In the genomic region with DNA sequence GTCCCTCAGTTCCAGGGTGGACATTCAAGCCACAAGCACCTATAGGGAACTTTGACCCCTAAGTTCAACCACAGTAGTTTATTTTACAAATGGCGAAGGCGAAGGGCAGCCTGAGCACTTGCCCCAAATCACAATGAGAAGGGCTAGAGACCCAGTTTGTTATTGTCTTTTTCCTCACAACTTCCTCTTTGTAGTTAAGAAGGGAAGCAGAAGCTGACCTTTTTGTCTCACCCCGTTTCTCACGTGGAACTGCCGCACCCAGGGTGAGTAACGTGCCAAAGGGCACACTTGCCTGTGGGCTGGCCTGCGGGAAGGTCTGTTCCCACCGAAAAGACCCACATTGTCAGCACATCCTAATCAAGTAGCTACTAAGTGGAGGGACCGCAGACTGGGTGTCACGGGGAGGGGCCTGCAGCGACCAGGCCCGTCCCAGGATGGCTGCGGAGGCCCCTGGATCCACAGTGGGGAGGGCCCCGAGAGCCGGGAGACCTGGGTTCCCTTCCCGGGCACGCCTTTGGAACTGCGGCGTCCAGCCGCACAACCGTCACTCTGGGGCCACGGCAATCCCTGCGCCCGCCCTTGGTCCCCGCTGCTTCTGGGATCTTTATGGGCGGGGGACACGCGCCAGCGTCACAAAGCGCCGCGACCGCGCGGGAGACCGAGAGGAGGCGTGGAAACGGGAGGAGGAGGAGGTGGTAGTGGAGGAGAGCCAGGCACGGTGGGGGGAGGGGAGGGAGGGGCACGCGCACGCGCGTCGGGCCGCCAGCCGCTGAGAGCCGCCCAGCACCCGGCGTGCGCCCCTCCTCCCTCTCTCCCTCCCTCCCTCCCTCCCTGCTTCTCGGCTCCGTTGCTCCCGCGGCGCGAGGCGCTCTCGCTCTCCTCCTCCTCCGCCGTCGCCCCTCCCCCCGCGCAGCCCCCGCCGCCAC, we compare ENCODE assay signal across 8 cellular contexts. TPM values are rescaled to one million over a fixed set of nuclear protein-coding genes. Genes with fewer than 3 reads are reported as not detected.
A peak's percentile ranks its signal among the peaks of the same experiment; 100 is the strongest.
DNase-seq lines count a peak whose midpoint lies in the region; TF ChIP-seq lines count a peak whose summit lies in the region.

A gene with protein sequence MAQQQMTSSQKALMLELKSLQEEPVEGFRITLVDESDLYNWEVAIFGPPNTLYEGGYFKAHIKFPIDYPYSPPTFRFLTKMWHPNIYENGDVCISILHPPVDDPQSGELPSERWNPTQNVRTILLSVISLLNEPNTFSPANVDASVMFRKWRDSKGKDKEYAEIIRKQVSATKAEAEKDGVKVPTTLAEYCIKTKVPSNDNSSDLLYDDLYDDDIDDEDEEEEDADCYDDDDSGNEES (plus strand): TSS at position 834 of the 926 bp plus-strand sequence. CDS start 598 bp downstream, outside the sequence.

- CTCF ChIA-PET in CD8-positive, alpha-beta memory T cell (lab: Charles Lee), result no interaction called here

- H3K9me3 ChIP-seq in CD8-positive, alpha-beta memory T cell (ENCODE audit: low read length), result no peaks in the 10 kb centered on the region

- peak within 1 kb of the TSS; percentile 71 for H3K4me3 ChIP-seq in CD8-positive, alpha-beta memory T cell (ENCODE audit: low read length)

- POLR2A ChIA-PET in CD8-positive, alpha-beta memory T cell (lab: Charles Lee), result interaction anchor here (1.4 kb wide), 1 partner anchor 34 kb away, joined by 4 read pairs; no protein-coding TSS in a partner anchor

- H3K4me1 ChIP-seq in CD8-positive, alpha-beta memory T cell (ENCODE audit: insufficient read depth, low read length), result peaks cover 33% of the 10 kb centered on the region

- H3K4me3 Mint-ChIP-seq in CD8-positive, alpha-beta memory T cell, result peak within 1 kb of the TSS; percentile 91 to 100 (median 96)

- H3K27ac ChIP-seq in CD8-positive, alpha-beta memory T cell (ENCODE audit: low read depth, low read length), result peak within 1 kb of the TSS; percentile 90

- H3K27me3 ChIP-seq in CD8-positive, alpha-beta memory T cell (ENCODE audit: insufficient read depth, low read length, poor library complexity, severe bottlenecking), result no peaks in the 10 kb centered on the region

- H3K36me3 Mint-ChIP-seq in CD8-positive, alpha-beta memory T cell, result peaks cover 0 to 6% (median 0%) of the 10 kb centered on the region in 3 donors

- DNase-seq in CD8-positive, alpha-beta memory T cell, result peak; percentile 89 to 96 (median 93)
- peak; percentile 99 for DNase-seq in GM20000 (ENCODE audit: low spot score)
- DNase-seq in HT-29 (ENCODE audit: low spot score), result peak; percentile 93
- DNase-seq in NK-92 treated with Interleukin-12 subunit alpha and Interleukin-12 subunit beta, amount 100 ng/mL, for 24 hours (lab: John Stamatoyannopoulos, UW), result peak; percentile 94
- peak; percentile 95 for DNase-seq in activated CD8-positive, alpha-beta memory T cell treated with anti-CD3 and anti-CD28 coated beads for 24 hours
- peak; percentile 89 for DNase-seq in effector CD4-positive, alpha-beta T cell
- peak; percentile 95 to 96 for DNase-seq in lung microvascular endothelial cell (ENCODE audit: low read depth in 2 of 2)
- peak; percentile 82 to 97 (median 85) for DNase-seq in stimulated activated CD4-positive, alpha-beta T cell treated with anti-CD3 and anti-CD28 coated beads, TNF-alpha, amount 100 ng/mL, for 48 hours (ENCODE audit: low read depth in 3 of 3)

- H3K9me3 Mint-ChIP-seq in CD8-positive, alpha-beta memory T cell, result no peaks in the 10 kb centered on the region

- H3K4me1 Mint-ChIP-seq in CD8-positive, alpha-beta memory T cell, result peaks cover 38 to 58% (median 56%) of the 10 kb centered on the region in 3 donors

- peak within 1 kb of the TSS; percentile 93 to 100 (median 98) for H3K27ac Mint-ChIP-seq in CD8-positive, alpha-beta memory T cell

- H3K36me3 ChIP-seq in CD8-positive, alpha-beta memory T cell (ENCODE audit: insufficient read depth, low read length), result no peaks in the 10 kb centered on the region

- H3K27me3 Mint-ChIP-seq in CD8-positive, alpha-beta memory T cell, result peaks cover 0 to 1% of the 10 kb centered on the region in 2 donors

- TF ChIP-seq CTCF in GM20000 (IDR thresholded peaks at IDR 0.05; ENCODE audit: extremely low read depth, missing control alignments), result no peak

RNA-seq across cellular contexts. Expression of the gene that starts here (rescaled TPM):
- total RNA-seq in CD8-positive, alpha-beta memory T cell, result 10 to 100 TPM; 28.8 to 30.3 TPM
- polyA plus RNA-seq in CD8-positive, alpha-beta memory T cell, result 18.0 TPM
- total RNA-seq in HT-29 (2014; rRNA removed; shearing (Covaris generic)), result 13.5 and 14.1 TPM in 2 replicates
- total RNA-seq in lung microvascular endothelial cell, result 15.3 and 15.5 TPM in 2 replicates

Comparison
In these comparisons a context has a peak if more than half of its experiments do, and no peak if none do; other contexts are left out.
1. Peak in every context shown above with its lines: DNase-seq, H3K4me3 ChIP-seq and H3K27ac ChIP-seq.